ENCODE assay signal across 15 cellular contexts in genomic region chr1:93566227-93566626, GRCh38.
A peak's percentile ranks its signal among the peaks of the same experiment; 100 is the strongest.
DNase-seq lines count a peak whose midpoint lies in the region; ATAC-seq and TF ChIP-seq lines count a peak whose summit lies in the region.
"Had no signal": no experiment of that assay in that cellular context is flagged by ENCODE, and none has a peak within 500 bp of the region (broad histone marks: within the 10 kb centered on the region; RNA-seq: fewer than 3 reads in every experiment).

No MANE protein-coding gene starts in this region.

- H3K4me2 ChIP-seq in hepatocyte: no peak overlapping the region

- H3K27ac ChIP-seq in hepatocyte: peak overlapping the region; percentile 86
- H3K27ac ChIP-seq in skin epidermis: peak overlapping the region in 11 of 21 experiments; percentile 35 to 72 (median 59)
- H3K27ac ChIP-seq: SJSA1, spleen had no signal

- POLR2A ChIA-PET in Caco-2 (lab: Charles Lee): no interaction called here

- no peak for DNase-seq in HFFc6
- DNase-seq in dermis blood vessel endothelial cell: peak; percentile 85
- no peak for DNase-seq in hepatocyte (ENCODE audit: low spot score)
- DNase-seq in Caco-2: no peak
- no peak for DNase-seq in stimulated activated effector memory CD8-positive, alpha-beta T cell treated with anti-CD3 and anti-CD28 coated beads, Interleukin-12 subunit alpha, Interleukin-12 subunit beta, amount 100 ng/mL, for 72 hours (ENCODE audit: low spot score in 2 of 2)
- no peak for DNase-seq in occipital lobe (lab: John Stamatoyannopoulos, UW)
- DNase-seq: activated CD4-positive, alpha-beta memory T cell treated with anti-CD3 and anti-CD28 coated beads for 36 hours; amniotic stem cell; cortex of kidney; NCI-H1694 treated with DMSO at 0.1 percent for 48 hours; spleen had no signal

- BruUV-seq in Caco-2 (replicated peaks; lab: Mats Ljungman, UMichigan): no TSS peak

- H3K36me3 Mint-ChIP-seq in HFFc6 (ENCODE audit: low read depth): peaks cover 49% of the 10 kb centered on the region
- peaks cover 39% of the 10 kb centered on the region for H3K36me3 Mint-ChIP-seq in Caco-2 (ENCODE audit: insufficient read depth, unreplicated experiment)
- H3K36me3 Mint-ChIP-seq in stimulated activated effector memory CD8-positive, alpha-beta T cell treated with anti-CD3 and anti-CD28 coated beads, Interleukin-12 subunit alpha, Interleukin-12 subunit beta, amount 100 ng/mL, for 72 hours: no peaks in the 10 kb centered on the region
- H3K36me3 Mint-ChIP-seq: activated CD4-positive, alpha-beta memory T cell treated with anti-CD3 and anti-CD28 coated beads for 36 hours had no signal

- no peaks in the 10 kb centered on the region for H3K9me2 ChIP-seq in hepatocyte (replicated peaks; ENCODE audit: insufficient read depth)

- no peak for TF ChIP-seq CTCF in HFFc6 (IDR thresholded peaks at IDR 0.05)
- no peak for TF ChIP-seq CTCF in hepatocyte (IDR thresholded peaks at IDR 0.05; ENCODE audit: poor library complexity)
- no peak for TF ChIP-seq CTCF in Caco-2 (IDR thresholded peaks at IDR 0.05; ENCODE audit: insufficient read depth in 1 of 2, low read depth in 1 of 2, low read length in 1 of 2, severe bottlenecking in 1 of 2, unreplicated experiment in 1 of 2)

- no peak for ATAC-seq in stimulated activated effector memory CD8-positive, alpha-beta T cell treated with anti-CD3 and anti-CD28 coated beads, Interleukin-12 subunit alpha, Interleukin-12 subunit beta, amount 100 ng/mL, for 72 hours
- ATAC-seq in HG02973 (IDR thresholded peaks at IDR 0.05; ENCODE audit: unreplicated experiment): no peak

- H3K4me1 ChIP-seq in hepatocyte (ENCODE audit: insufficient read depth) (peaks cover 21% of the 10 kb centered on the region), Caco-2 (peaks cover 9% of the 10 kb centered on the region)
- H3K4me1 ChIP-seq: spleen had no signal

- H3K36me3 ChIP-seq in hepatocyte (replicated peaks; ENCODE audit: insufficient read depth, low read depth) (no peaks in the 10 kb centered on the region), Caco-2 (ENCODE audit: control insufficient read depth, insufficient read depth, low read length) (peaks cover 2% of the 10 kb centered on the region; the same call in 1 of the 2 replicates)

- H3K27me3 ChIP-seq in hepatocyte (no peaks in the 10 kb centered on the region), Caco-2 (replicated peaks; ENCODE audit: control insufficient read depth, insufficient read depth, low read length) (no peaks in the 10 kb centered on the region)
- H3K27me3 ChIP-seq: SJSA1, spleen had no signal

- CTCF ChIA-PET in Caco-2 (lab: Charles Lee): no interaction called here

- no peaks in the 10 kb centered on the region for H4K20me1 ChIP-seq in hepatocyte (ENCODE audit: insufficient read depth, poor library complexity, severe bottlenecking)

- H2AFZ ChIP-seq in hepatocyte: no peak overlapping the region

- H3K9me3 ChIP-seq in hepatocyte (ENCODE audit: low read depth) (no peaks in the 10 kb centered on the region), Caco-2 (no peaks in the 10 kb centered on the region)
- H3K9me3 ChIP-seq: SJSA1, spleen had no signal

- H3K4me1 Mint-ChIP-seq in HFFc6 (ENCODE audit: low read depth) (peaks cover 35% of the 10 kb centered on the region), Caco-2 (ENCODE audit: low read depth, unreplicated experiment) (peaks cover 10% of the 10 kb centered on the region)
- no peaks in the 10 kb centered on the region for H3K4me1 Mint-ChIP-seq in stimulated activated effector memory CD8-positive, alpha-beta T cell treated with anti-CD3 and anti-CD28 coated beads, Interleukin-12 subunit alpha, Interleukin-12 subunit beta, amount 100 ng/mL, for 72 hours
- H3K4me1 Mint-ChIP-seq: memory B cell had no signal

- no peaks in the 10 kb centered on the region for H3K79me2 ChIP-seq in hepatocyte

- intact Hi-C loops in Caco-2 (cut with micrococcal nuclease; ENCODE audit: unreplicated experiment): no loop called here

- H3K27ac Mint-ChIP-seq in HFFc6 (peak overlapping the region; percentile 49; the same call in 1 of the 2 replicates), Caco-2 (ENCODE audit: unreplicated experiment) (no peak overlapping the region)
- H3K27ac Mint-ChIP-seq in stimulated activated effector memory CD8-positive, alpha-beta T cell treated with anti-CD3 and anti-CD28 coated beads, Interleukin-12 subunit alpha, Interleukin-12 subunit beta, amount 100 ng/mL, for 72 hours: no peak overlapping the region
- H3K27ac Mint-ChIP-seq: activated CD4-positive, alpha-beta memory T cell treated with anti-CD3 and anti-CD28 coated beads for 36 hours; memory B cell had no signal

- peaks cover 3% of the 10 kb centered on the region; the same call in 1 of the 2 replicates for H3K27me3 Mint-ChIP-seq in HFFc6 (ENCODE audit: insufficient read depth)
- no peaks in the 10 kb centered on the region for H3K27me3 Mint-ChIP-seq in Caco-2 (ENCODE audit: insufficient read depth, unreplicated experiment)
- H3K27me3 Mint-ChIP-seq: activated CD4-positive, alpha-beta memory T cell treated with anti-CD3 and anti-CD28 coated beads for 36 hours; memory B cell had no signal

- H3K9me3 Mint-ChIP-seq in HFFc6 (no peaks in the 10 kb centered on the region), Caco-2 (ENCODE audit: unreplicated experiment) (no peaks in the 10 kb centered on the region)
- no peaks in the 10 kb centered on the region for H3K9me3 Mint-ChIP-seq in stimulated activated effector memory CD8-positive, alpha-beta T cell treated with anti-CD3 and anti-CD28 coated beads, Interleukin-12 subunit alpha, Interleukin-12 subunit beta, amount 100 ng/mL, for 72 hours
- H3K9me3 Mint-ChIP-seq: activated CD4-positive, alpha-beta memory T cell treated with anti-CD3 and anti-CD28 coated beads for 36 hours; memory B cell had no signal

- H3K4me3 Mint-ChIP-seq in HFFc6 (no peak overlapping the region), Caco-2 (ENCODE audit: unreplicated experiment) (no peak overlapping the region)
- no peak overlapping the region for H3K4me3 Mint-ChIP-seq in stimulated activated effector memory CD8-positive, alpha-beta T cell treated with anti-CD3 and anti-CD28 coated beads, Interleukin-12 subunit alpha, Interleukin-12 subunit beta, amount 100 ng/mL, for 72 hours
- H3K4me3 Mint-ChIP-seq: activated CD4-positive, alpha-beta memory T cell treated with anti-CD3 and anti-CD28 coated beads for 36 hours; memory B cell had no signal

- 68% methylated on average over 10 of the region's 10 CpGs for WGBS in hepatocyte (ENCODE audit: low lambda C conversion rate, missing lambda C conversion rate)

- H3K4me3 ChIP-seq in hepatocyte: no peak overlapping the region
- no peak overlapping the region for H3K4me3 ChIP-seq in skin epidermis
- H3K4me3 ChIP-seq in Caco-2 (ENCODE audit: low read depth, low read length): no peak overlapping the region
- H3K4me3 ChIP-seq: SJSA1, spleen had no signal
